Comparison of ENCODE assay signal across 9 cellular contexts in the genomic region with DNA sequence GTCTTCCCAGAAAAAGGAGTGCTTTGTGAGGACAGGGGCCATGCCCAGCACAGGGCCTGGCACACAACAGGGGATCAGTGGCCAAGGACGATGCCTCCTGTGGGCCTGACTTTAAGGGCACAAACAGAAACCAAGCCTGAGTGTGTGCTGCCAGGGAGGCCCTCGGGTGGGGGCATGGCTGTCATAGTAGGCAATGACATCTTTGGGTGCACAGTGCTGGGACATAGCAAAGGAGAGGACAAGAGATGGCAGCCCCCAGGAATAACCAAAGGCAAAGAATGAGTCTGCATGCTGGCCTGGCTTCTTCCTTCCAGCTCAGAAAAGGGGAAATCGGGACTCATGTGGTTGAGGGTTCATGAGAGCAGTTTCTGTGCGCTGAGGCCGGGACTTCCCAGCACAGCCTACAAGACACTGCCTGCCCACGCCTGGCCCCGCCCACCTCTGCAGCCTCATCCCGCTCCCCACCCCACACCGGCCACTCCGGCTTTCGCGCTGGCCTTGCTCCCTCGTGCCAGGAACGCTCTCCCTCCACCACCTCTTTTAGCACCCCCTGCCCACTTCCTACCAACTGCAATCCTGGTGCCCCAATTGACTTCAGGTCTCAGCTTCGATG. TPM values are rescaled to one million over a fixed set of nuclear protein-coding genes. Genes with fewer than 3 reads are reported as not detected.
DNase-seq lines count a peak whose midpoint lies in the region; ATAC-seq and TF ChIP-seq lines count a peak whose summit lies in the region.
"Had no signal": no experiment of that assay in that cellular context is flagged by ENCODE, and none has a peak within 500 bp of the region (broad histone marks: within the 10 kb centered on the region; RNA-seq: fewer than 3 reads in every experiment).

No MANE protein-coding gene starts in this region.

- H3K36me3 Mint-ChIP-seq in glutamatergic neuron (ENCODE audit: unreplicated experiment) = peaks cover 9% of the 10 kb centered on the region

- DNase-seq in EL (peak; percentile 22), NOMO-1 treated with DMSO at 0.1 percent for 48 hours (lab: John Stamatoyannopoulos, UW; ENCODE audit: unreplicated experiment) (peak; percentile 40), glutamatergic neuron (peak; percentile 55), substantia nigra (lab: John Stamatoyannopoulos, UW) (peak in 26 of 49 donors; percentile 6 to 66 (median 18)), KG1 (lab: John Stamatoyannopoulos, UW) (no peak), SKM-1 treated with dmso at 0.1 percent for 144 hours (lab: John Stamatoyannopoulos, UW; ENCODE audit: unreplicated experiment) (no peak)

- H3K27me3 Mint-ChIP-seq in glutamatergic neuron (ENCODE audit: unreplicated experiment) = peaks cover 43% of the 10 kb centered on the region

- H3K27ac Mint-ChIP-seq in glutamatergic neuron (ENCODE audit: unreplicated experiment) = no peak overlapping the region

- peaks cover 9% of the 10 kb centered on the region for H3K9me3 Mint-ChIP-seq in glutamatergic neuron (ENCODE audit: unreplicated experiment)

- no peak overlapping the region for H3K27ac ChIP-seq in substantia nigra (ENCODE audit: low read depth, low read length, poor library complexity, severe bottlenecking)

- H3K4me1 Mint-ChIP-seq in glutamatergic neuron (ENCODE audit: low read depth, unreplicated experiment) = peaks cover 8% of the 10 kb centered on the region

- ATAC-seq in GM21423 (IDR thresholded peaks at IDR 0.05; ENCODE audit: unreplicated experiment) (peak; percentile 59), GM18517 (IDR thresholded peaks at IDR 0.05; ENCODE audit: unreplicated experiment) (no peak)

- no peak overlapping the region for H3K4me3 Mint-ChIP-seq in glutamatergic neuron (ENCODE audit: unreplicated experiment)

- TF ChIP-seq CTCF in glutamatergic neuron (IDR thresholded peaks at IDR 0.05; ENCODE audit: partially characterized antibody, unreplicated experiment) = no peak

RNA-seq across cellular contexts. Expression of a gene that starts 13.8 kb away (rescaled TPM):
- total RNA-seq in glutamatergic neuron (ENCODE audit: unreplicated experiment) = 6.7 TPM
- total RNA-seq: activated CD8-positive, alpha-beta memory T cell treated with anti-CD3 and anti-CD28 coated beads for 36 hours had no signal

Comparison
In these comparisons a context has a peak if more than half of its experiments do, and no peak if none do; other contexts are left out.
1. DNase-seq: peak in EL (single experiment), NOMO-1 treated with DMSO at 0.1 percent for 48 hours (single experiment), glutamatergic neuron (single experiment) and substantia nigra (26 of 49); none in KG1 (single experiment) and SKM-1 treated with dmso at 0.1 percent for 144 hours (single experiment).